Comparison of ENCODE assay signal across 7 cellular contexts in genomic region chr12:66107451-66107915, GRCh38. TPM values are rescaled to one million over a fixed set of nuclear protein-coding genes. Genes with fewer than 3 reads are reported as not detected.
DNase-seq lines count a peak whose midpoint lies in the region; ATAC-seq and TF ChIP-seq lines count a peak whose summit lies in the region.

No MANE protein-coding gene starts in this region.

- POLR2A ChIA-PET in OCI-LY7 (lab: Charles Lee), result no interaction called here

- peak; percentile 74 for ATAC-seq in gastroesophageal sphincter

- H3K4me3 ChIP-seq in H7 (ENCODE audit: insufficient read depth, low read depth, low read length) (no peak overlapping the region), Karpas-422 (ENCODE audit: low read length) (no peak overlapping the region), OCI-LY7 (ENCODE audit: low read depth, low read length, poor library complexity, severe bottlenecking) (no peak overlapping the region), gastroesophageal sphincter (no peak overlapping the region)

- intact Hi-C loops in OCI-LY7 (cut with micrococcal nuclease; ENCODE audit: unreplicated experiment), result loop anchor here (1.0 kb wide), 1 partner anchor 302 kb away; no protein-coding TSS in a partner anchor

- H3K4me1 Mint-ChIP-seq in osteocyte (ENCODE audit: unreplicated experiment), result peaks cover 7% of the 10 kb centered on the region

- TF ChIP-seq CTCF in GM12872 (IDR thresholded peaks at IDR 0.05; ENCODE audit: insufficient read depth, low read depth, low read length) (peak; percentile 78), OCI-LY7 (conservative IDR thresholded peaks at IDR 0.05; ENCODE audit: low read length) (peak; percentile 85), gastroesophageal sphincter (IDR thresholded peaks at IDR 0.05) (peak; percentile 62 to 83 (median 74)), osteocyte (IDR thresholded peaks at IDR 0.05) (peak; percentile 81)

- H3K9me2 ChIP-seq in Karpas-422 (replicated peaks; ENCODE audit: insufficient read depth, low read length) (no peaks in the 10 kb centered on the region), OCI-LY7 (ENCODE audit: insufficient read depth, low read length) (no peaks in the 10 kb centered on the region)

- H3K9ac ChIP-seq in Karpas-422 (ENCODE audit: low read length), result no peak overlapping the region

- no peak for TF ChIP-seq POLR2A in gastroesophageal sphincter (IDR thresholded peaks at IDR 0.05)

- peaks cover 3% of the 10 kb centered on the region for H3K4me1 ChIP-seq in Karpas-422 (ENCODE audit: low read length)
- H3K4me1 ChIP-seq in OCI-LY7 (ENCODE audit: insufficient read depth, low read length, poor library complexity, severe bottlenecking), result peaks cover 4% of the 10 kb centered on the region
- H3K4me1 ChIP-seq in gastroesophageal sphincter, result peaks cover 0 to 4% (median 0%) of the 10 kb centered on the region in 3 donors

- TF ChIP-seq EP300 in gastroesophageal sphincter (IDR thresholded peaks at IDR 0.05), result no peak

- no peaks in the 10 kb centered on the region for H3K36me3 ChIP-seq in H7 (replicated peaks; ENCODE audit: control insufficient read depth, insufficient read depth, low read length)
- no peaks in the 10 kb centered on the region for H3K36me3 ChIP-seq in Karpas-422 (ENCODE audit: insufficient read depth, low read length)
- no peaks in the 10 kb centered on the region for H3K36me3 ChIP-seq in OCI-LY7 (ENCODE audit: insufficient read depth, low read length)
- H3K36me3 ChIP-seq in gastroesophageal sphincter, result no peaks in the 10 kb centered on the region

- no peaks in the 10 kb centered on the region for H3K9me3 Mint-ChIP-seq in osteocyte (ENCODE audit: unreplicated experiment)

- no peak overlapping the region for H3K27ac Mint-ChIP-seq in osteocyte (ENCODE audit: unreplicated experiment)

- H3K4me2 ChIP-seq in Karpas-422 (ENCODE audit: low read depth, low read length, poor library complexity, severe bottlenecking), result no peak overlapping the region
- H3K4me2 ChIP-seq in OCI-LY7 (ENCODE audit: low read length), result no peak overlapping the region

- 28 to 35% methylated on average over 7 to 8 of the region's 9 CpGs for WGBS in gastroesophageal sphincter (ENCODE audit: low coverage in 1 of 2), 2 donors

- no peaks in the 10 kb centered on the region for H3K36me3 Mint-ChIP-seq in osteocyte (ENCODE audit: unreplicated experiment)

- peak overlapping the region; percentile 11; the same call in 1 of the 2 replicates for H2AFZ ChIP-seq in Karpas-422 (ENCODE audit: low read length)
- H2AFZ ChIP-seq in OCI-LY7 (ENCODE audit: low read length), result peak overlapping the region; percentile 69; the same call in 1 of the 2 replicates

- no peaks in the 10 kb centered on the region for H3K27me3 Mint-ChIP-seq in osteocyte (ENCODE audit: unreplicated experiment)

- no peaks in the 10 kb centered on the region for H3K27me3 ChIP-seq in H7 (ENCODE audit: control insufficient read depth, insufficient read depth, low read length)
- H3K27me3 ChIP-seq in Karpas-422 (ENCODE audit: low read length), result no peaks in the 10 kb centered on the region
- no peaks in the 10 kb centered on the region for H3K27me3 ChIP-seq in gastroesophageal sphincter

- CTCF ChIA-PET in OCI-LY7 (lab: Charles Lee; ENCODE audit: unreplicated experiment), result no interaction called here

- H3K4me3 Mint-ChIP-seq in osteocyte (ENCODE audit: unreplicated experiment), result no peak overlapping the region

- H3K9me3 ChIP-seq in Karpas-422 (ENCODE audit: low read length), result no peaks in the 10 kb centered on the region
- H3K9me3 ChIP-seq in OCI-LY7 (ENCODE audit: low read length), result no peaks in the 10 kb centered on the region
- no peaks in the 10 kb centered on the region for H3K9me3 ChIP-seq in gastroesophageal sphincter

- peak; percentile 52 for DNase-seq in H7
- DNase-seq in Karpas-422, result peak; percentile 97
- DNase-seq in OCI-LY7 (ENCODE audit: low spot score), result peak; percentile 82
- DNase-seq in activated T-cell treated with anti-CD3 and anti-CD28 coated beads, Interleukin-2, amount 50 U/mL, for 48 hours, result peak; percentile 30 to 37
- peak; percentile 85 for DNase-seq in osteocyte (ENCODE audit: extremely low spot score, unreplicated experiment)

- H3K27ac ChIP-seq in Karpas-422 (ENCODE audit: low read length), result no peak overlapping the region
- H3K27ac ChIP-seq in OCI-LY7 (ENCODE audit: low read depth, low read length, poor library complexity, severe bottlenecking), result no peak overlapping the region
- no peak overlapping the region for H3K27ac ChIP-seq in gastroesophageal sphincter

- H3K79me2 ChIP-seq in Karpas-422 (ENCODE audit: low read length), result no peaks in the 10 kb centered on the region
- H3K79me2 ChIP-seq in OCI-LY7 (ENCODE audit: insufficient read depth, low read depth, low read length), result no peaks in the 10 kb centered on the region

- H4K20me1 ChIP-seq in Karpas-422 (ENCODE audit: insufficient read depth, low read depth, low read length) (no peaks in the 10 kb centered on the region), OCI-LY7 (ENCODE audit: insufficient read depth, low read length) (no peaks in the 10 kb centered on the region)

- BruUV-seq in OCI-LY7 (replicated peaks; lab: Mats Ljungman, UMichigan), result no TSS peak

RNA-seq across cellular contexts. Expression of gene LLPH, which starts 23.1 kb away (rescaled TPM):
- total RNA-seq in H7 (2014; rRNA removed; shearing (Covaris generic)), result 4.4 and 8.5 TPM in 2 replicates
- 5.6 and 15.3 TPM in 2 replicates for total RNA-seq in Karpas-422 (2014; rRNA removed; shearing (Covaris generic); ENCODE audit: low replicate concordance)
- total RNA-seq in OCI-LY7 (2014; rRNA removed; shearing (Covaris generic)), result 5.7 and 17.0 TPM in 2 replicates
- total RNA-seq in OCI-LY7 (2022) (34.5 and 39.6 TPM in 2 replicates), gastroesophageal sphincter (10 to 100 TPM in 2 of 4 donors, 1 to 10 TPM in 2; 5.0 to 17.5 (median 9.5) TPM), osteocyte (25.1 and 28.9 TPM in 2 replicates)

Comparison
In these comparisons a context has a peak if more than half of its experiments do, and no peak if none do; other contexts are left out.
1. DNase-seq: peak in every context shown above with its lines; median percentile 97 in Karpas-422; 85 in osteocyte; 82 in OCI-LY7; 52 in H7; 34 in activated T-cell treated with anti-CD3 and anti-CD28 coated beads, Interleukin-2, amount 50 U/mL, for 48 hours.